12 cellular contexts compared by ENCODE assay signal in genomic region chr12:94689002-94689645, GRCh38. TPM values are rescaled to one million over a fixed set of nuclear protein-coding genes. Genes with fewer than 3 reads are reported as not detected.
DNase-seq lines count a peak whose midpoint lies in the region; ATAC-seq, FAIRE-seq and TF ChIP-seq lines count a peak whose summit lies in the region.
"Had no signal": no experiment of that assay in that cellular context is flagged by ENCODE, and none has a peak within 500 bp of the region (broad histone marks: within the 10 kb centered on the region; RNA-seq: fewer than 3 reads in every experiment).

No MANE protein-coding gene starts in this region.

- no TSS peak for BruUV-seq in PC-9 (replicated peaks; lab: Mats Ljungman, UMichigan)

- H3K27ac ChIP-seq in PC-9, result no peak overlapping the region

- peaks cover 13% of the 10 kb centered on the region; the same call in 1 of the 2 replicates for H3F3A ChIP-seq in PC-9 (ENCODE audit: insufficient read depth, low read depth)

- H3K36me3 ChIP-seq in bronchial epithelial cell (ENCODE audit: control insufficient read depth, insufficient read depth, low read length), result no peaks in the 10 kb centered on the region
- H3K36me3 ChIP-seq in PC-9 (ENCODE audit: low read depth), result no peaks in the 10 kb centered on the region

- H3K4me3 Mint-ChIP-seq in natural killer cell treated with Interleukin-12 subunit alpha and Interleukin-12 subunit beta and Interleukin-15 and Interleukin-18, amount 100 ng/mL, for 72 hours, result no peak overlapping the region

- H3K27me3 Mint-ChIP-seq in natural killer cell treated with Interleukin-12 subunit alpha and Interleukin-12 subunit beta and Interleukin-15 and Interleukin-18, amount 100 ng/mL, for 72 hours, result no peaks in the 10 kb centered on the region

- no peak for FAIRE-seq in bronchial epithelial cell (lab: Jason Lieb, UNC)

- peak; percentile 45 for DNase-seq in EL
- peak; percentile 49 for DNase-seq in bronchial epithelial cell (ENCODE audit: low read depth)
- no peak for DNase-seq in natural killer cell treated with Interleukin-12 subunit alpha and Interleukin-12 subunit beta and Interleukin-15 and Interleukin-18, amount 100 ng/mL, for 72 hours (ENCODE audit: low spot score)
- no peak for DNase-seq in PC-9
- no peak for DNase-seq in DMS 273 treated with DMSO at 0.1 percent for 48 hours (lab: John Stamatoyannopoulos, UW)
- no peak for DNase-seq in activated gamma-delta T cell (lab: John Stamatoyannopoulos, UW)
- DNase-seq in NCI-H345 (lab: John Stamatoyannopoulos, UW), result no peak
- DNase-seq: C1 segment of cervical spinal cord; NCI-H187; SK-N-SH; stimulated activated CD4-positive, alpha-beta T cell treated with anti-CD3 and anti-CD28 coated beads, Interleukin-2, amount 100 ng/mL, for 48 hours had no signal

- ATAC-seq in HG02885 (IDR thresholded peaks at IDR 0.05; ENCODE audit: poor library complexity, unreplicated experiment), result peak; percentile 46
- ATAC-seq in natural killer cell treated with Interleukin-12 subunit alpha and Interleukin-12 subunit beta and Interleukin-15 and Interleukin-18, amount 100 ng/mL, for 72 hours, result peak; percentile 60 to 71

- H3K4me1 Mint-ChIP-seq in natural killer cell treated with Interleukin-12 subunit alpha and Interleukin-12 subunit beta and Interleukin-15 and Interleukin-18, amount 100 ng/mL, for 72 hours (ENCODE audit: low read depth in 2 of 2), result peaks cover 11 to 13% of the 10 kb centered on the region in 2 donors

- intact Hi-C loops in PC-9 (cut with micrococcal nuclease; ENCODE audit: unreplicated experiment), result no loop called here

- H3K27ac Mint-ChIP-seq in natural killer cell treated with Interleukin-12 subunit alpha and Interleukin-12 subunit beta and Interleukin-15 and Interleukin-18, amount 100 ng/mL, for 72 hours, result no peak overlapping the region

- no peaks in the 10 kb centered on the region for H3K36me3 Mint-ChIP-seq in natural killer cell treated with Interleukin-12 subunit alpha and Interleukin-12 subunit beta and Interleukin-15 and Interleukin-18, amount 100 ng/mL, for 72 hours

- H3K9me3 Mint-ChIP-seq in natural killer cell treated with Interleukin-12 subunit alpha and Interleukin-12 subunit beta and Interleukin-15 and Interleukin-18, amount 100 ng/mL, for 72 hours, result no peaks in the 10 kb centered on the region

- H3K9me2 ChIP-seq in PC-9 (ENCODE audit: insufficient read depth), result no peaks in the 10 kb centered on the region
- H3K9me2 ChIP-seq: SK-N-SH had no signal

- POLR2A ChIA-PET in PC-9 (lab: Charles Lee; ENCODE audit: unreplicated experiment), result no interaction called here

- H4K20me1 ChIP-seq in PC-9 (ENCODE audit: insufficient read depth), result no peaks in the 10 kb centered on the region

- H3K79me2 ChIP-seq in PC-9 (ENCODE audit: low read depth), result no peaks in the 10 kb centered on the region

- H3K4me2 ChIP-seq in PC-9, result no peak overlapping the region
- H3K4me2 ChIP-seq: SK-N-SH had no signal

- H3K27me3 ChIP-seq in bronchial epithelial cell (ENCODE audit: control insufficient read depth, insufficient read depth, low read length) (no peaks in the 10 kb centered on the region), PC-9 (ENCODE audit: insufficient read depth, low read depth) (no peaks in the 10 kb centered on the region)

- H3K4me3 ChIP-seq in bronchial epithelial cell (ENCODE audit: low read depth, low read length) (no peak overlapping the region), PC-9 (no peak overlapping the region)

- no peaks in the 10 kb centered on the region for H3K9me3 ChIP-seq in PC-9 (ENCODE audit: insufficient read depth, low read depth)
- H3K9me3 ChIP-seq: SK-N-SH had no signal

- no peak for TF ChIP-seq CTCF in bronchial epithelial cell (IDR thresholded peaks at IDR 0.05; ENCODE audit: insufficient read depth, low read length, severe bottlenecking)
- TF ChIP-seq CTCF in PC-9 (conservative IDR thresholded peaks at IDR 0.05), result no peak

- H2AFZ ChIP-seq in PC-9, result no peak overlapping the region

- CTCF ChIA-PET in PC-9 (lab: Charles Lee), result no interaction called here

- H3K4me1 ChIP-seq in PC-9 (replicated peaks; ENCODE audit: insufficient read depth), result peaks cover 29% of the 10 kb centered on the region

RNA-seq across cellular contexts. Expression of gene TMCC3, which starts 38.8 kb away (rescaled TPM):
- total RNA-seq in bronchial epithelial cell (5.8 and 8.8 TPM in 2 replicates), PC-9 (2021) (10.0 and 19.9 TPM in 2 replicates)
- total RNA-seq in natural killer cell treated with Interleukin-12 subunit alpha and Interleukin-12 subunit beta and Interleukin-15 and Interleukin-18, amount 100 ng/mL, for 72 hours, result 1 to 10 TPM; 1.8 to 3.5 TPM

Comparison
In these comparisons a context has a peak if more than half of its experiments do, and no peak if none do; other contexts are left out.
1. DNase-seq: peak in EL (single experiment) and bronchial epithelial cell (single experiment); none in natural killer cell treated with Interleukin-12 subunit alpha and Interleukin-12 subunit beta and Interleukin-15 and Interleukin-18, amount 100 ng/mL, for 72 hours (single experiment), PC-9 (0 of 2), DMS 273 treated with DMSO at 0.1 percent for 48 hours (single experiment), activated gamma-delta T cell (single experiment) and NCI-H345 (single experiment).